Comparison of ENCODE assay signal across 1 cellular context in genomic region chr3:107803170-107803569, GRCh38.
TF ChIP-seq lines count a peak whose summit lies in the region.

No MANE protein-coding gene starts in this region.

TF ChIP-seq in GM23338, 12 proteins besides CTCF, POLR2A, EP300 and RAD21 (continued from another document):
- TF ChIP-seq ZNF462 (CRISPR knock-in tag; IDR thresholded peaks at IDR 0.05) (no peak), EZH2 (IDR thresholded peaks at IDR 0.05; ENCODE audit: low read depth, unreplicated experiment) (no peak), REST (IDR thresholded peaks at IDR 0.05; ENCODE audit: unreplicated experiment) (no peak), CREB1 (CRISPR knock-in tag; IDR thresholded peaks at IDR 0.05; ENCODE audit: low read depth) (no peak), NANOG (IDR thresholded peaks at IDR 0.05; ENCODE audit: borderline replicate concordance) (no peak), STAT1 (IDR thresholded peaks at IDR 0.05; ENCODE audit: unreplicated experiment) (no peak), POLR2AphosphoS5 (IDR thresholded peaks at IDR 0.05; ENCODE audit: low read depth) (no peak), ZNF331 (CRISPR knock-in tag; IDR thresholded peaks at IDR 0.05; ENCODE audit: low read depth) (no peak)
